Comparison of ENCODE assay signal across 7 cellular contexts in the genomic region with DNA sequence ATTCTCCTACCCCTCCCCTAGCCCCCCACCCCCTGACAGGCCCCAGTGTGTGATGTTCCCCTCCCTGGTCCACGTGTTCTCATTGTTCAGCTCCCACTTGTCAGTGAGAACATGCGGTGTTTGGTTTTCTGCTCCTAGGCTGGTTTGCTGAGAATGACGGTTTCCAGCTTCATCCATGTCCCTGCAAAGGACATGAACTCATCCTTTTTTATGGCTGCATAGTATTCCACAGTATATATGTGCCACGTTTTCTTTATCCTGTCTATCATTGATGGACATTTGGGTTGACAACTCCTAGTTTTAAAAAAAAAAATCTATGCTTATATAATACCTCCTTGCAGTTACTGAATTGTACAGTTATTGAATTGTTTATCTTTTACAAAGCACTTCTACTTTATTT. TPM values are rescaled to one million over a fixed set of nuclear protein-coding genes. Genes with fewer than 3 reads are reported as not detected.
DNase-seq lines count a peak whose midpoint lies in the region; ATAC-seq, FAIRE-seq and TF ChIP-seq lines count a peak whose summit lies in the region.
"Not testable (repeated sequence)": the region's sequence is repeated elsewhere in the genome, so short reads cannot be mapped to it uniquely, and the experiment has no call there.
"Had no signal": no experiment of that assay in that cellular context is flagged by ENCODE, and none has a peak within 500 bp of the region (broad histone marks: within the 10 kb centered on the region; RNA-seq: fewer than 3 reads in every experiment).

No MANE protein-coding gene starts in this region.

- not testable (repeated sequence) for H3K36me3 ChIP-seq in HEK293 (ENCODE audit: control insufficient read depth in 2 of 2, insufficient read depth in 1 of 2, low read length in 2 of 2); OCI-LY1 (ENCODE audit: insufficient read depth, low read length); SU-DHL-6 (ENCODE audit: low read length); K562 (ENCODE audit: control insufficient read depth, insufficient read depth, low read length); H1 (ENCODE audit: control insufficient read depth in 2 of 4, insufficient read depth in 4 of 4, low read length in 3 of 4)

- not testable (repeated sequence) for H2AFZ ChIP-seq in OCI-LY1 (ENCODE audit: low read length); SU-DHL-6 (ENCODE audit: low read depth, low read length, severe bottlenecking); K562 (ENCODE audit: low read depth, low read length); H1 (ENCODE audit: low read length)

- H3K4me1 ChIP-seq in HEK293 (ENCODE audit: control insufficient read depth, insufficient read depth, low read length); K562 (replicated peaks in 1 of 2; ENCODE audit: control insufficient read depth in 2 of 2, insufficient read depth in 2 of 2, low read length in 2 of 2); H1 (replicated peaks in 1 of 4; ENCODE audit: control insufficient read depth in 3 of 4, insufficient read depth in 4 of 4, low read length in 3 of 4): not testable (repeated sequence)
- peaks cover 54% of the 10 kb centered on the region for H3K4me1 ChIP-seq in OCI-LY1 (ENCODE audit: insufficient read depth, low read length, severe bottlenecking)

- peaks cover 42% of the 10 kb centered on the region for H3K4me1 Mint-ChIP-seq in WTC11

- peak overlapping the region; percentile 55; the same call in 1 of the 2 replicates for H3K27ac Mint-ChIP-seq in WTC11

- TF ChIP-seq CTCF in HEK293 (tag by site-specific recombination; IDR thresholded peaks at IDR 0.05); OCI-LY1 (IDR thresholded peaks at IDR 0.05; ENCODE audit: low read length); SU-DHL-6 (IDR thresholded peaks at IDR 0.05; ENCODE audit: insufficient read depth, low read length, poor library complexity, severe bottlenecking); WTC11 (IDR thresholded peaks at IDR 0.05); K562 (IDR thresholded peaks at IDR 0.05 in 2 of 3, conservative IDR thresholded peaks at IDR 0.05 in 1 of 3; ENCODE audit: insufficient read depth in 2 of 3, low read depth in 1 of 3, low read length in 3 of 3); H1 (IDR thresholded peaks at IDR 0.05; ENCODE audit: control extremely low read depth in 1 of 3, insufficient read depth in 1 of 3, low read depth in 1 of 3, low read length in 3 of 3): not testable (repeated sequence)

- not testable (repeated sequence) for TF ChIP-seq RAD21 in K562 (CRISPR knock-in tag; conservative IDR thresholded peaks at IDR 0.05 in 1 of 2, IDR thresholded peaks at IDR 0.05 in 1 of 2); H1 (IDR thresholded peaks at IDR 0.05 in 1 of 2, conservative IDR thresholded peaks at IDR 0.05 in 1 of 2; ENCODE audit: low read depth in 2 of 2, low read length in 2 of 2)

- H2BK12ac ChIP-seq in H1 (ENCODE audit: low read depth, low read length) = not testable (repeated sequence)

- H3K18ac ChIP-seq in H1 (ENCODE audit: extremely low read depth, low read length) = not testable (repeated sequence)

- H2AK5ac ChIP-seq in H1 (ENCODE audit: low read depth, low read length) = not testable (repeated sequence)

- H3K79me1 ChIP-seq in H1 (ENCODE audit: low read depth, low read length) = not testable (repeated sequence)

- H3K27me3 ChIP-seq in OCI-LY1 (ENCODE audit: insufficient read depth, low read length); SU-DHL-6 (ENCODE audit: low read length); K562 (ENCODE audit: control insufficient read depth in 2 of 2, insufficient read depth in 2 of 2, low read length in 2 of 2); H1 (replicated peaks in 1 of 4; ENCODE audit: control insufficient read depth in 3 of 4, extremely low read depth in 1 of 4, insufficient read depth in 3 of 4, low read length in 3 of 4): not testable (repeated sequence)

- POLR2A ChIA-PET in HEK293 (lab: Yijun Ruan, JAX); WTC11 (lab: Charles Lee); K562 (lab: Yijun Ruan, JAX): not testable (repeated sequence)
- POLR2A ChIA-PET in H1 (lab: Charles Lee; ENCODE audit: partially characterized antibody) = interaction anchor here (1.2 kb wide), 1 partner anchor 24 kb away, joined by 5 read pairs; no protein-coding TSS in a partner anchor

- not testable (repeated sequence) for H3K4me3 Mint-ChIP-seq in WTC11

- not testable (repeated sequence) for H3K9me2 ChIP-seq in OCI-LY1 (ENCODE audit: low read depth, low read length); SU-DHL-6 (replicated peaks; ENCODE audit: insufficient read depth, low read length)

- H4K20me1 ChIP-seq in OCI-LY1 (ENCODE audit: insufficient read depth, low read length); K562 (replicated peaks; ENCODE audit: control insufficient read depth, insufficient read depth, low read length); H1 (replicated peaks in 1 of 2; ENCODE audit: control insufficient read depth in 1 of 2, insufficient read depth in 2 of 2, low read length in 2 of 2): not testable (repeated sequence)
- peaks cover 27% of the 10 kb centered on the region for H4K20me1 ChIP-seq in SU-DHL-6 (ENCODE audit: low read depth, low read length)

- not testable (repeated sequence) for H3K9me1 ChIP-seq in K562 (ENCODE audit: control insufficient read depth, insufficient read depth, low read length)

- not testable (repeated sequence) for H2BK20ac ChIP-seq in H1 (ENCODE audit: low read length)

- TF ChIP-seq EP300 in K562 (IDR thresholded peaks at IDR 0.05; ENCODE audit: low read length); H1 (IDR thresholded peaks at IDR 0.05; ENCODE audit: borderline replicate concordance in 1 of 2, low read depth in 2 of 2, low read length in 2 of 2): not testable (repeated sequence)

- not testable (repeated sequence) for H3K27me3 Mint-ChIP-seq in WTC11 (ENCODE audit: low read depth)

- H3K14ac ChIP-seq in H1 (ENCODE audit: insufficient read length) = not testable (repeated sequence)

- H4K5ac ChIP-seq in H1 (ENCODE audit: insufficient read length, low read depth, low read length) = not testable (repeated sequence)

- H3K4ac ChIP-seq in H1 (replicated peaks; ENCODE audit: insufficient read length, low read depth, low read length) = not testable (repeated sequence)

- H2BK5ac ChIP-seq in H1 (ENCODE audit: low read depth, low read length) = not testable (repeated sequence)

- TF ChIP-seq POLR2A in K562 (conservative IDR thresholded peaks at IDR 0.05); H1 (IDR thresholded peaks at IDR 0.05; ENCODE audit: control extremely low read depth in 1 of 2, low read depth in 2 of 2, low read length in 2 of 2): not testable (repeated sequence)

- not testable (repeated sequence) for H2BK120ac ChIP-seq in H1 (replicated peaks; ENCODE audit: low read depth, low read length)

- H3K9me3 Mint-ChIP-seq in WTC11 = not testable (repeated sequence)

- not testable (repeated sequence) for H3K23ac ChIP-seq in H1 (ENCODE audit: insufficient read length)

- not testable (repeated sequence) for H3K27ac ChIP-seq in HEK293 (ENCODE audit: extremely low read depth, low read depth, low read length); OCI-LY1 (ENCODE audit: low read depth, low read length, poor library complexity, severe bottlenecking); K562 (ENCODE audit: extremely low read depth, low read depth, low read length); H1 (ENCODE audit: low read depth, low read length)
- H3K27ac ChIP-seq in SU-DHL-6 (ENCODE audit: low read depth, low read length) = peak overlapping the region; percentile 8; the same call in 1 of the 2 replicates

- intact Hi-C loops in K562 (cut with micrococcal nuclease) = not testable (repeated sequence)

- H3K9me3 ChIP-seq in HEK293 (ENCODE audit: control insufficient read depth, insufficient read depth, low read depth, low read length); OCI-LY1 (ENCODE audit: low read length); SU-DHL-6 (ENCODE audit: insufficient read depth, low read length); K562 (replicated peaks; ENCODE audit: control insufficient read depth, insufficient read depth, low read depth, low read length); H1 (ENCODE audit: insufficient read depth in 2 of 2, low read depth in 1 of 2, low read length in 1 of 2): not testable (repeated sequence)

- not testable (repeated sequence) for H4K8ac ChIP-seq in H1 (ENCODE audit: extremely low read depth, insufficient read depth, low read length)

- CTCF ChIA-PET in HEK293 (lab: Yijun Ruan, JAX); WTC11 (lab: Charles Lee); K562 (lab: Yijun Ruan, JAX; ENCODE audit: low intra/inter-chr PET ratio): not testable (repeated sequence)
- CTCF ChIA-PET in H1 (lab: Charles Lee; ENCODE audit: partially characterized antibody) = interaction anchor here (0.9 kb wide), 1 partner anchor 8 kb away, joined by 3 read pairs; no protein-coding TSS in a partner anchor

- not testable (repeated sequence) for H3K9ac ChIP-seq in OCI-LY1 (ENCODE audit: low read length); SU-DHL-6 (ENCODE audit: low read length); K562 (ENCODE audit: insufficient read depth in 1 of 2, low read depth in 2 of 2, low read length in 2 of 2); H1 (replicated peaks in 1 of 4; ENCODE audit: extremely low read depth in 1 of 4, low read depth in 3 of 4, low read length in 3 of 4)

- in situ Hi-C loops in K562 (cut with MboI) = not testable (repeated sequence)

- DNase-seq in WTC11 (ENCODE audit: low spot score); K562 (ENCODE audit: extremely low read depth in 1 of 4, low spot score in 3 of 4); H1 (ENCODE audit: low read depth in 1 of 2, low spot score in 2 of 2): not testable (repeated sequence)

- 0% methylated on average over 4 of the region's 4 CpGs for WGBS in K562 (ENCODE audit: insufficient coverage, low coverage, missing lambda C conversion rate)
- whole genome bisulfite sequencing in H1 (ENCODE audit: extremely low coverage in 1 of 2, insufficient coverage in 1 of 2, insufficient read length in 1 of 2, insufficient replicate concordance in 2 of 2, low coverage in 1 of 2, low lambda C conversion rate in 2 of 2, missing lambda C conversion rate in 1 of 2), 2 experiments = 93% methylated on average over 4 of the region's 4 CpGs; no CpG with 5 or more reads in 1 of the 2 experiments

- not testable (repeated sequence) for H3K23me2 ChIP-seq in H1 (ENCODE audit: low read depth, low read length)

- not testable (repeated sequence) for H3K56ac ChIP-seq in H1 (replicated peaks; ENCODE audit: insufficient read length, low read depth, low read length)

- H3K4me3 ChIP-seq in HEK293 (ENCODE audit: low read depth, low read length); OCI-LY1 (ENCODE audit: low read depth, low read length, poor library complexity, severe bottlenecking); SU-DHL-6 (ENCODE audit: insufficient read depth, low read length, poor library complexity, severe bottlenecking); K562; H1 (ENCODE audit: extremely low read depth in 1 of 4, insufficient read depth in 2 of 4, low read depth in 3 of 4, low read length in 4 of 4): not testable (repeated sequence)

- not testable (repeated sequence) for H3K36me3 Mint-ChIP-seq in WTC11

- not testable (repeated sequence) for FAIRE-seq in K562 (lab: Jason Lieb, UNC); H1 (lab: Jason Lieb, UNC)

- H3K79me2 ChIP-seq in OCI-LY1 (ENCODE audit: insufficient read depth, low read length) (peaks cover 72% of the 10 kb centered on the region), SU-DHL-6 (ENCODE audit: insufficient read depth, low read length) (peaks cover 100% of the 10 kb centered on the region), H1 (ENCODE audit: control insufficient read depth in 1 of 2, insufficient read depth in 2 of 2, low read length in 2 of 2) (peaks cover 4 to 63% of the 10 kb centered on the region in 2 experiments; a peak in 2 of 4 replicates)
- H3K79me2 ChIP-seq in K562 (ENCODE audit: control insufficient read depth, insufficient read depth, low read length) = not testable (repeated sequence)

- ATAC-seq in WTC11, K562: not testable (repeated sequence)

- H4K91ac ChIP-seq in H1 (replicated peaks; ENCODE audit: insufficient read length, low read length) = not testable (repeated sequence)

- H2BK15ac ChIP-seq in H1 (ENCODE audit: low read length) = not testable (repeated sequence)

- BruUV-seq in K562 (replicated peaks; lab: Mats Ljungman, UMichigan) = not testable (repeated sequence)

- H3F3A ChIP-seq in OCI-LY1 (ENCODE audit: insufficient read depth, low read length) = not testable (repeated sequence)
- H3F3A ChIP-seq in SU-DHL-6 (ENCODE audit: insufficient read depth) = peaks cover 49% of the 10 kb centered on the region

- H3K4me2 ChIP-seq in OCI-LY1 (ENCODE audit: low read length) (peak overlapping the region; percentile 64; the same call in 1 of the 2 replicates), SU-DHL-6 (ENCODE audit: low read depth, low read length, poor library complexity, severe bottlenecking) (peak overlapping the region; percentile 63)
- H3K4me2 ChIP-seq in K562 (ENCODE audit: insufficient read depth, low read length); H1 (ENCODE audit: insufficient read depth in 1 of 2, low read depth in 2 of 2, low read length in 2 of 2): not testable (repeated sequence)

RNA-seq across cellular contexts. Expression of a gene that starts 35.9 kb away (rescaled TPM):
- total RNA-seq in WTC11 (2021) = 83.6 to 104 TPM (median 99.9 TPM) in 3 replicates
- total RNA-seq in K562 (2011; cell fraction: chromatin; rRNA removed; ENCODE audit: low replicate concordance) = not detected in 2 replicates
- total RNA-seq in K562 (2011; cell fraction: nucleolus; rRNA removed) = not detected in 2 replicates
- total RNA-seq in K562 (2011; cell fraction: nucleoplasm; rRNA removed) = not detected in 2 replicates
- not detected in 2 replicates for total RNA-seq in K562 (2014; rRNA removed)
- total RNA-seq in K562 (2014; rRNA removed; fragmentation: Illumina TruSeq; extraction: Trizol) = not detected in 2 replicates
- not detected in 2 replicates for total RNA-seq in K562 (2015; rRNA removed; fragmentation: Illumina TruSeq; extraction: Trizol)
- 0.42 and 0.44 TPM in 2 replicates for total RNA-seq in K562 (2021)
- not detected in 2 replicates for polyA plus RNA-seq in K562 (2011; rRNA removed)
- not detected in 2 replicates for polyA plus RNA-seq in K562 (2011; cell fraction: cytosol; rRNA removed)
- polyA plus RNA-seq in K562 (2011; cell fraction: nucleus; rRNA removed) = not detected in 2 replicates
- 0.05 and 0.07 TPM in 2 replicates for polyA plus RNA-seq in K562 (2012)
- polyA plus RNA-seq in K562 (2014; fragmentation: Illumina TruSeq; extraction: Trizol) = not detected in 2 replicates
- under 1 TPM; under 0.01 to 0.01 TPM for polyA plus RNA-seq in K562 (2014; fragmentation: Nextera tagmentation; extraction: Ambion mirVana)
- not detected in 2 replicates for polyA plus RNA-seq in K562 (2014; rRNA removed)
- polyA minus RNA-seq in K562 (2011; rRNA and poly(A)+ RNA removed) = not detected in 2 replicates
- polyA minus RNA-seq in K562 (2011; cell fraction: cytosol; rRNA and poly(A)+ RNA removed) = 0.76 and 1.3 TPM in 2 replicates
- 0.22 and 0.27 TPM in 2 replicates for polyA minus RNA-seq in K562 (2011; cell fraction: nucleus; rRNA and poly(A)+ RNA removed)
- total RNA-seq in H1 (2021; fragmentation: NEBNext Ultra II Directional; extraction: Animal tissue kit (Norgen Biotek cat#: 25700)) = 138 and 142 TPM in 2 replicates
- 19.6 and 43.4 TPM in 2 replicates for polyA plus RNA-seq in H1 (2011; rRNA removed)
- polyA plus RNA-seq in H1 (2011; cell fraction: cytosol; rRNA removed) = 35.3 TPM
- polyA plus RNA-seq in H1 (2011; cell fraction: nucleus; rRNA removed) = 42.3 TPM
- polyA plus RNA-seq in H1 (2012, experiment 1 of 2) = 38.4 to 60.6 TPM (median 45.1 TPM) in 4 replicates
- 10.3 TPM for polyA plus RNA-seq in H1 (2012, experiment 2 of 2)
- 26.3 TPM for polyA plus RNA-seq in H1 (2013, experiment 1 of 2)
- 28.6 TPM for polyA plus RNA-seq in H1 (2013, experiment 2 of 2)
- 61.0 and 87.1 TPM in 2 replicates for polyA minus RNA-seq in H1 (2011; rRNA and poly(A)+ RNA removed)
- 40.8 TPM for polyA minus RNA-seq in H1 (2011; cell fraction: cytosol; rRNA and poly(A)+ RNA removed)
- polyA minus RNA-seq in H1 (2011; cell fraction: nucleus; rRNA and poly(A)+ RNA removed) = 110 TPM
- polyA plus RNA-seq: CD4-positive, alpha-beta memory T cell had no signal

Comparison
In these comparisons a context has a peak if more than half of its experiments do, and no peak if none do; other contexts are left out.
1. RNA of a gene that starts 35.9 kb away (total RNA-seq): 138 to 142 TPM in H1 and 83.6 to 104 TPM in WTC11; 0.42 to 0.44 TPM in K562; every median in the first group is over 10 times any median in the second.